35 cellular contexts compared by ENCODE assay signal in genomic region chr1:30339866-30340265, GRCh38.
"Had no signal": no experiment of that assay in that cellular context is flagged by ENCODE, and none has a peak within 500 bp of the region (broad histone marks: within the 10 kb centered on the region; RNA-seq: fewer than 3 reads in every experiment).

No MANE protein-coding gene starts in this region.

- H3K36me3 ChIP-seq: MG63 had no signal

- H3K27me3 ChIP-seq: MG63 had no signal

- H3K4me3 ChIP-seq: MG63 had no signal

- DNase-seq: Karpas-422, Kasumi-1, MG63, MM.1S, MV-4-11, NCI-H1048, NCI-H1092, NCI-H1092 treated with DMSO at 0.1 percent for 48 hours, NCI-H1105, NCI-H1105 treated with DMSO at 0.1 percent for 48 hours, NCI-H1417, NCI-H1417 treated with DMSO at 0.1 percent for 48 hours, NCI-H1436, NCI-H1436 treated with DMSO at 0.1 percent for 48 hours, NCI-H146, NCI-H1694, NCI-H1694 treated with DMSO at 0.1 percent for 48 hours, NCI-H187, NCI-H187 treated with DMSO at 0.1 percent for 48 hours, NCI-H1930, NCI-H2029, NCI-H2029 treated with DMSO at 0.1 percent for 48 hours, NCI-H2081, NCI-H2081 treated with DMSO at 0.1 percent for 48 hours, NCI-H2107, NCI-H2171, NCI-H2171 treated with DMSO at 0.1 percent for 48 hours, NCI-H2227 treated with DMSO at 0.1 percent for 48 hours, NCI-H226, NCI-H345, NCI-H446, NCI-H446 treated with DMSO at 0.1 percent for 48 hours, NCI-H510A, NCI-H510A treated with DMSO at 0.1 percent for 48 hours, NCI-H524 had no signal
